23 cellular contexts compared by ENCODE assay signal in genomic region chr9:126834672-126835071, GRCh38.
"Had no signal": no experiment of that assay in that cellular context is flagged by ENCODE, and none has a peak within 500 bp of the region (broad histone marks: within the 10 kb centered on the region; RNA-seq: fewer than 3 reads in every experiment).

No MANE protein-coding gene starts in this region.

- H3K27ac ChIP-seq: foreskin keratinocyte, pancreas, sigmoid colon, spleen, tibial nerve, uterus had no signal

- H3K9me3 Mint-ChIP-seq: activated B cell treated with CpG ODN at 0.5 μM for 24 hours; activated CD4-positive, alpha-beta memory T cell treated with anti-CD3 and anti-CD28 coated beads for 36 hours; activated T-cell treated with anti-CD3 and anti-CD28 coated beads, Interleukin-2, amount 50 U/mL, for 4 hours; memory B cell; naive B cell; stimulated activated naive B cell treated with anti-CD40 and anti-IgM and Interleukin-4, amounts not matched to agents 10 μg/mL and 1 μg/mL and 100 μg/mL, for 72 hours; T-cell had no signal

- H3K4me3 ChIP-seq: pancreas, sigmoid colon, spleen, tibial nerve, uterus had no signal

- H3K27ac Mint-ChIP-seq: activated B cell treated with CpG ODN at 0.5 μM for 24 hours; activated CD4-positive, alpha-beta memory T cell treated with anti-CD3 and anti-CD28 coated beads for 36 hours; memory B cell; stimulated activated naive B cell treated with anti-CD40 and anti-IgM and Interleukin-4, amounts not matched to agents 10 μg/mL and 1 μg/mL and 100 μg/mL, for 72 hours had no signal

- ATAC-seq: activated T-cell treated with anti-CD3 and anti-CD28 coated beads, Interleukin-2, amount 50 U/mL, for 4 hours; foreskin keratinocyte; left lobe of liver; pancreas; SK-N-SH treated with all-trans-retinoic acid at 6 μM for 48 hours; stimulated activated naive B cell treated with anti-CD40 and anti-IgM and Interleukin-4, amounts not matched to agents 10 μg/mL and 1 μg/mL and 100 μg/mL, for 72 hours; T-cell had no signal

- DNase-seq: activated B cell treated with CpG ODN at 0.5 μM for 24 hours; activated CD4-positive, alpha-beta memory T cell treated with anti-CD3 and anti-CD28 coated beads for 36 hours; activated CD4-positive, alpha-beta T cell treated with anti-CD3 and anti-CD28 coated beads for 4 hours; activated CD8-positive, alpha-beta memory T cell treated with anti-CD3 and anti-CD28 coated beads, Interleukin-2, amount 50 U/mL, for 4 hours; activated effector memory CD4-positive, alpha-beta T cell treated with anti-CD3 and anti-CD28 coated beads, Interleukin-2, amount 50 U/mL, for 16 hours; activated naive CD4-positive, alpha-beta T cell treated with anti-CD3 and anti-CD28 coated beads, Interleukin-2, amount 50 U/mL, for 16 hours; activated T-cell treated with anti-CD3 and anti-CD28 coated beads, Interleukin-2, amount 50 U/mL, for 4 hours; central memory CD4-positive, alpha-beta T cell; foreskin keratinocyte; kidney; naive B cell; pancreas; sigmoid colon; spleen; stimulated activated CD4-positive, alpha-beta T cell treated with anti-CD3 and anti-CD28 coated beads, Interleukin-4, amount 100 ng/mL, for 4 hours; stimulated activated naive B cell treated with anti-CD40 and anti-IgM and Interleukin-4, amounts not matched to agents 10 μg/mL and 1 μg/mL and 100 μg/mL, for 72 hours; T-cell; T-helper 9 cell; uterus had no signal

- H3K4me1 ChIP-seq: foreskin keratinocyte, pancreas, sigmoid colon, uterus had no signal

- H3K36me3 ChIP-seq: uterus had no signal

- H3K9me3 ChIP-seq: pancreas, sigmoid colon, spleen, tibial nerve, uterus had no signal

- H3K27me3 ChIP-seq: foreskin keratinocyte, pancreas, sigmoid colon, spleen, tibial nerve, uterus had no signal

- H3K4me3 Mint-ChIP-seq: activated B cell treated with CpG ODN at 0.5 μM for 24 hours; activated CD4-positive, alpha-beta memory T cell treated with anti-CD3 and anti-CD28 coated beads for 36 hours; activated T-cell treated with anti-CD3 and anti-CD28 coated beads, Interleukin-2, amount 50 U/mL, for 4 hours; memory B cell; naive B cell; stimulated activated naive B cell treated with anti-CD40 and anti-IgM and Interleukin-4, amounts not matched to agents 10 μg/mL and 1 μg/mL and 100 μg/mL, for 72 hours; T-cell had no signal

- H3K27me3 Mint-ChIP-seq: activated B cell treated with CpG ODN at 0.5 μM for 24 hours; activated CD4-positive, alpha-beta memory T cell treated with anti-CD3 and anti-CD28 coated beads for 36 hours; memory B cell; naive B cell; stimulated activated naive B cell treated with anti-CD40 and anti-IgM and Interleukin-4, amounts not matched to agents 10 μg/mL and 1 μg/mL and 100 μg/mL, for 72 hours; T-cell had no signal
